12 cellular contexts compared by ENCODE assay signal in genomic region chr11:118304227-118304808, GRCh38. TPM values are rescaled to one million over a fixed set of nuclear protein-coding genes. Genes with fewer than 3 reads are reported as not detected.
A peak's percentile ranks its signal among the peaks of the same experiment; 100 is the strongest.
DNase-seq lines count a peak whose midpoint lies in the region; ATAC-seq, FAIRE-seq and TF ChIP-seq lines count a peak whose summit lies in the region.
"Had no signal": no experiment of that assay in that cellular context is flagged by ENCODE, and none has a peak within 500 bp of the region (broad histone marks: within the 10 kb centered on the region; RNA-seq: fewer than 3 reads in every experiment).

Gene CD3E, plus strand, starts transcription at chr11:118304730. Its CDS starts 223 bp downstream, at chr11:118304953.

- H3K9me3 Mint-ChIP-seq in activated naive CD8-positive, alpha-beta T cell treated with anti-CD3 and anti-CD28 coated beads, Interleukin-2, amount 10 ng/mL, durations not matched to agents 7 days and 5 days: no peaks in the 10 kb centered on the region

- H3K27me3 ChIP-seq in HAP-1 (ENCODE audit: low read depth): peaks cover 21% of the 10 kb centered on the region

- H3K4me3 Mint-ChIP-seq in activated naive CD8-positive, alpha-beta T cell treated with anti-CD3 and anti-CD28 coated beads, Interleukin-2, amount 10 ng/mL, durations not matched to agents 7 days and 5 days: peak within 1 kb of the TSS; percentile 96

- no peaks in the 10 kb centered on the region for H3K4me1 ChIP-seq in HAP-1

- FAIRE-seq in GM12891 (lab: Jason Lieb, UNC): peak; percentile 55
- FAIRE-seq: HepG2 had no signal

- in situ Hi-C loops in HAP-1 (cut with MboI; ENCODE audit: low sequenced_read_pairs): no loop called here

- H3K36me3 ChIP-seq in HAP-1 (replicated peaks): no peaks in the 10 kb centered on the region
- H3K36me3 ChIP-seq: BE2C had no signal

- no peak for TF ChIP-seq POLR2A in GM12891 (IDR thresholded peaks at IDR 0.05; ENCODE audit: low read depth, low read length)

- no peaks in the 10 kb centered on the region for H3K9me3 ChIP-seq in HAP-1
- H3K9me3 ChIP-seq: BE2C had no signal

- no peak within 1 kb of the TSS for H3K4me3 ChIP-seq in HAP-1

- H3K36me3 Mint-ChIP-seq in activated naive CD8-positive, alpha-beta T cell treated with anti-CD3 and anti-CD28 coated beads, Interleukin-2, amount 10 ng/mL, durations not matched to agents 7 days and 5 days: peaks cover 38% of the 10 kb centered on the region

- POLR2A ChIA-PET in activated naive CD8-positive, alpha-beta T cell treated with anti-CD3 and anti-CD28 coated beads, Interleukin-2, amount 10 ng/mL, durations not matched to agents 7 days and 5 days (lab: Charles Lee): interaction anchor here (0.7 to 4.4 kb wide), 15 partner anchors 8 to 109 kb away, joined by 3 to 26 read pairs (median 6); partner anchors contain the start of genes JAML, MPZL2, MPZL3 and UBE4A

- peaks cover 51% of the 10 kb centered on the region for H3K4me1 Mint-ChIP-seq in activated naive CD8-positive, alpha-beta T cell treated with anti-CD3 and anti-CD28 coated beads, Interleukin-2, amount 10 ng/mL, durations not matched to agents 7 days and 5 days

- no peak for DNase-seq in GM12891 (ENCODE audit: insufficient read length, low spot score)
- DNase-seq in activated CD4-positive, alpha-beta T cell treated with anti-CD3 and anti-CD28 coated beads, Interleukin-2, amount 50 U/mL, for 1 hour: peak; percentile 61
- DNase-seq in activated naive CD8-positive, alpha-beta T cell treated with anti-CD3 and anti-CD28 coated beads, Interleukin-2, amount 10 ng/mL, durations not matched to agents 7 days and 5 days: peak; percentile 70
- peak; percentile 53 to 56 for DNase-seq in stimulated activated CD4-positive, alpha-beta T cell treated with anti-CD3 and anti-CD28 coated beads, Interleukin-2, amount 100 ng/mL, for 48 hours
- DNase-seq in hepatic stellate cell (ENCODE audit: low spot score): no peak
- DNase-seq in SKM-1 treated with dmso at 0.1 percent for 144 hours (lab: John Stamatoyannopoulos, UW; ENCODE audit: unreplicated experiment): no peak
- DNase-seq in HAP-1 (ENCODE audit: low spot score in 2 of 2): no peak
- DNase-seq: BE2C, OCI-M1 had no signal

- peak within 1 kb of the TSS; percentile 99 for H3K27ac Mint-ChIP-seq in activated naive CD8-positive, alpha-beta T cell treated with anti-CD3 and anti-CD28 coated beads, Interleukin-2, amount 10 ng/mL, durations not matched to agents 7 days and 5 days

- no peaks in the 10 kb centered on the region for H3K27me3 Mint-ChIP-seq in activated naive CD8-positive, alpha-beta T cell treated with anti-CD3 and anti-CD28 coated beads, Interleukin-2, amount 10 ng/mL, durations not matched to agents 7 days and 5 days

- ATAC-seq in activated naive CD8-positive, alpha-beta T cell treated with anti-CD3 and anti-CD28 coated beads, Interleukin-2, amount 10 ng/mL, durations not matched to agents 7 days and 5 days (ENCODE audit: low read depth): peak; percentile 79
- ATAC-seq in GM19351 (IDR thresholded peaks at IDR 0.05; ENCODE audit: unreplicated experiment): no peak
- ATAC-seq: HepG2 had no signal

TF ChIP-seq in GM12891, 5 proteins besides CTCF, POLR2A, EP300 and RAD21:
- TF ChIP-seq POU2F2 (IDR thresholded peaks at IDR 0.05; ENCODE audit: low read depth, low read length) (no peak), PAX5 (IDR thresholded peaks at IDR 0.05; ENCODE audit: insufficient read depth, low read length, severe bottlenecking) (no peak)

RNA-seq across cellular contexts. Expression of gene CD3E, which starts in this region (rescaled TPM):
- polyA plus RNA-seq in GM12891 (2012; ENCODE audit: low read depth, missing spikeins): 5.1 TPM
- 100 to 1,000 TPM; 607 to 630 TPM for total RNA-seq in activated naive CD8-positive, alpha-beta T cell treated with anti-CD3 and anti-CD28 coated beads, Interleukin-2, amount 10 ng/mL, durations not matched to agents 7 days and 5 days
- total RNA-seq: HepG2, pulmonary artery endothelial cell had no signal
- polyA plus RNA-seq: HepG2 had no signal

Comparison
In these comparisons a context has a peak if more than half of its experiments do, and no peak if none do; other contexts are left out.
1. DNase-seq: peak in activated CD4-positive, alpha-beta T cell treated with anti-CD3 and anti-CD28 coated beads, Interleukin-2, amount 50 U/mL, for 1 hour (single experiment), activated naive CD8-positive, alpha-beta T cell treated with anti-CD3 and anti-CD28 coated beads, Interleukin-2, amount 10 ng/mL, durations not matched to agents 7 days and 5 days (single experiment) and stimulated activated CD4-positive, alpha-beta T cell treated with anti-CD3 and anti-CD28 coated beads, Interleukin-2, amount 100 ng/mL, for 48 hours (2 of 2); none in GM12891 (single experiment), hepatic stellate cell (single experiment), SKM-1 treated with dmso at 0.1 percent for 144 hours (single experiment) and HAP-1 (0 of 2).